Comparison of ENCODE assay signal across 14 cellular contexts in the genomic region with DNA sequence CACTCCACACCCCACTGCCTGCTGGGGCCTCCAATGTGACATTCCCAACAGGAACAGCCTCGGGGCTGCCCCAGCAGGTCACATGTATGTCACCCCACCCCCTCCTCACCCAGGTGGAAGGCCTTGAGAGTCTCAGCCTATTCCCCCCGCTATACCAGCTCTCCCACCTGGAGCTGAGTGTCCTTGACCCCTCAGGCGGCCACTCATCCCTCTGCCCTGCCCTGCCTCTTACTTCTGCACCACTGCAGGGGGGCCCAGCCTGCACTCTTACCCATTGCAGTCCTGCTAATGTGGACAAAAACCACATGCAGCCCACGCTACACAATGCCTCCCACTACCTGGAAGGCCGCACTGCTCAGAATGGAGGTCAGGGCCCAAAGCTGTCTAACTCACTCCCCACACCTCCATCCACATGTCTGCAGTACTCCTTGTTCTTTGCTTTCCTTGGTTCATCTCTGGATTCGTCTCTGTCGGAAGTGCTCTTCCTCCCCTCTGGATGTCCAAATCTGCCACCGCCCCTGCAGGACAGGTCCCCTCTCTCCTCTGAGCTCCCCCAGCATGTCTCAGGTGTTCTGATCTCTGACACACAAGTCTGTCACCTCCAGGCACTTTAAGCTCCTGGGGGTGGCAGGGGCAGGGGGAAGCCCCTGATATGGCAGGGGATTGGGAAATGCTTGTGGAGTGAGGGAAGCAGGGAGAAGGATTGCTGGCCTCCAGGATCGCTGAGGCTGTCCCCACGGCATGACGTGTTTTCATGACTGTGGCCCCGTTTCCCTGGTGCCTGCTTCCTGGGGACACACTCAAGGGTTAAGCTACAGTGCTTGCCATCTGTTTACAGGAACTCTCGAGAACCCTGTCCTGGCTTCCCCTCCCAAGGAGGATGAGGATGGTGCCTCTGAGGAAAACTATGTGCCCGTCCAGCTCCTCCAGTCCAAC. TPM values are rescaled to one million over a fixed set of nuclear protein-coding genes. Genes with fewer than 3 reads are reported as not detected.
DNase-seq lines count a peak whose midpoint lies in the region; ATAC-seq and TF ChIP-seq lines count a peak whose summit lies in the region.
"Had no signal": no experiment of that assay in that cellular context is flagged by ENCODE, and none has a peak within 500 bp of the region (broad histone marks: within the 10 kb centered on the region; RNA-seq: fewer than 3 reads in every experiment).

No MANE protein-coding gene starts in this region.

- H3K4me1 Mint-ChIP-seq in CD14-positive monocyte = peaks cover 34% of the 10 kb centered on the region
- H3K4me1 Mint-ChIP-seq in Caco-2 (ENCODE audit: low read depth, unreplicated experiment) = peaks cover 19% of the 10 kb centered on the region
- peaks cover 22% of the 10 kb centered on the region for H3K4me1 Mint-ChIP-seq in activated naive CD8-positive, alpha-beta T cell treated with anti-CD3 and anti-CD28 coated beads, Interleukin-2, amount 10 ng/mL, durations not matched to agents 7 days and 5 days
- peaks cover 28 to 41% (median 35%) of the 10 kb centered on the region in 4 donors for H3K4me1 Mint-ChIP-seq in naive thymus-derived CD8-positive, alpha-beta T cell

- intact Hi-C loops in CD14-positive monocyte (cut with micrococcal nuclease) (no loop called here), Caco-2 (cut with micrococcal nuclease; ENCODE audit: unreplicated experiment) (no loop called here)

- H3K9me3 Mint-ChIP-seq in CD14-positive monocyte (peaks cover 0 to 1% (median 0%) of the 10 kb centered on the region in 7 donors), Caco-2 (ENCODE audit: unreplicated experiment) (no peaks in the 10 kb centered on the region)
- no peaks in the 10 kb centered on the region for H3K9me3 Mint-ChIP-seq in activated naive CD8-positive, alpha-beta T cell treated with anti-CD3 and anti-CD28 coated beads, Interleukin-2, amount 10 ng/mL, durations not matched to agents 7 days and 5 days
- no peaks in the 10 kb centered on the region for H3K9me3 Mint-ChIP-seq in naive thymus-derived CD8-positive, alpha-beta T cell

- no peaks in the 10 kb centered on the region for H3K27me3 Mint-ChIP-seq in CD14-positive monocyte (ENCODE audit: low read depth in 3 of 3)
- no peaks in the 10 kb centered on the region for H3K27me3 Mint-ChIP-seq in Caco-2 (ENCODE audit: insufficient read depth, unreplicated experiment)
- H3K27me3 Mint-ChIP-seq in activated naive CD8-positive, alpha-beta T cell treated with anti-CD3 and anti-CD28 coated beads, Interleukin-2, amount 10 ng/mL, durations not matched to agents 7 days and 5 days = no peaks in the 10 kb centered on the region
- no peaks in the 10 kb centered on the region for H3K27me3 Mint-ChIP-seq in naive thymus-derived CD8-positive, alpha-beta T cell

- H3K27ac Mint-ChIP-seq in CD14-positive monocyte (peak overlapping the region in 6 of 7 donors; percentile 7 to 84 (median 39)), Caco-2 (ENCODE audit: unreplicated experiment) (peak overlapping the region; percentile 18)
- H3K27ac Mint-ChIP-seq in activated naive CD8-positive, alpha-beta T cell treated with anti-CD3 and anti-CD28 coated beads, Interleukin-2, amount 10 ng/mL, durations not matched to agents 7 days and 5 days = peak overlapping the region; percentile 53
- peak overlapping the region in 9 of 10 donors; percentile 57 to 92 (median 80) for H3K27ac Mint-ChIP-seq in naive thymus-derived CD8-positive, alpha-beta T cell

- peaks cover 27 to 32% of the 10 kb centered on the region in 2 donors for H3K36me3 Mint-ChIP-seq in CD14-positive monocyte
- H3K36me3 Mint-ChIP-seq in Caco-2 (ENCODE audit: insufficient read depth, unreplicated experiment) = peaks cover 34% of the 10 kb centered on the region
- H3K36me3 Mint-ChIP-seq in activated naive CD8-positive, alpha-beta T cell treated with anti-CD3 and anti-CD28 coated beads, Interleukin-2, amount 10 ng/mL, durations not matched to agents 7 days and 5 days = peaks cover 21% of the 10 kb centered on the region
- H3K36me3 Mint-ChIP-seq in naive thymus-derived CD8-positive, alpha-beta T cell = peaks cover 0 to 25% (median 6%) of the 10 kb centered on the region in 3 donors

- DNase-seq in CD14-positive monocyte (ENCODE audit: low spot score) = no peak
- DNase-seq in Caco-2 = no peak
- DNase-seq in activated naive CD8-positive, alpha-beta T cell treated with anti-CD3 and anti-CD28 coated beads, Interleukin-2, amount 10 ng/mL, durations not matched to agents 7 days and 5 days = no peak
- no peak for DNase-seq in naive thymus-derived CD8-positive, alpha-beta T cell
- no peak for DNase-seq in stimulated activated CD4-positive, alpha-beta T cell treated with anti-CD3 and anti-CD28 coated beads, Interleukin-4, amount 100 ng/mL, for 24 hours
- no peak for DNase-seq in NOMO-1 (lab: John Stamatoyannopoulos, UW; ENCODE audit: unreplicated experiment in 2 of 2)
- DNase-seq: activated gamma-delta T cell; mucosa of descending colon; NCI-H1417 treated with DMSO at 0.1 percent for 48 hours; SIG-M5; small intestine; stimulated activated naive CD4-positive, alpha-beta T cell had no signal

- H3K9me3 ChIP-seq in Caco-2 = no peaks in the 10 kb centered on the region
- H3K9me3 ChIP-seq: mucosa of descending colon had no signal

- H3K27me3 ChIP-seq in Caco-2 (replicated peaks; ENCODE audit: control insufficient read depth, insufficient read depth, low read length) = no peaks in the 10 kb centered on the region

- TF ChIP-seq CTCF in CD14-positive monocyte (IDR thresholded peaks at IDR 0.05) = no peak
- TF ChIP-seq CTCF in Caco-2 (IDR thresholded peaks at IDR 0.05; ENCODE audit: insufficient read depth in 1 of 2, low read depth in 1 of 2, low read length in 1 of 2, severe bottlenecking in 1 of 2, unreplicated experiment in 1 of 2) = no peak

- no TSS peak for BruUV-seq in Caco-2 (replicated peaks; lab: Mats Ljungman, UMichigan)

- CTCF ChIA-PET in Caco-2 (lab: Charles Lee) = interaction anchor here (1.2 kb wide), 1 partner anchor 8 kb away, joined by 5 read pairs; no protein-coding TSS in a partner anchor

- H3K4me3 Mint-ChIP-seq in CD14-positive monocyte (no peak overlapping the region), Caco-2 (ENCODE audit: unreplicated experiment) (no peak overlapping the region)
- H3K4me3 Mint-ChIP-seq in activated naive CD8-positive, alpha-beta T cell treated with anti-CD3 and anti-CD28 coated beads, Interleukin-2, amount 10 ng/mL, durations not matched to agents 7 days and 5 days = no peak overlapping the region
- no peak overlapping the region for H3K4me3 Mint-ChIP-seq in naive thymus-derived CD8-positive, alpha-beta T cell

- H3K36me3 ChIP-seq in Caco-2 (ENCODE audit: control insufficient read depth, insufficient read depth, low read length) = peaks cover 7% of the 10 kb centered on the region

- peaks cover 17% of the 10 kb centered on the region for H3K4me1 ChIP-seq in Caco-2

- POLR2A ChIA-PET in Caco-2 (lab: Charles Lee) = no interaction called here
- POLR2A ChIA-PET in activated naive CD8-positive, alpha-beta T cell treated with anti-CD3 and anti-CD28 coated beads, Interleukin-2, amount 10 ng/mL, durations not matched to agents 7 days and 5 days (lab: Charles Lee) = interaction anchor here (0.8 to 4.8 kb wide), 2 partner anchors 9 to 19 kb away, joined by 3 to 69 read pairs; a partner anchor contains a TSS
- POLR2A ChIA-PET in naive thymus-derived CD8-positive, alpha-beta T cell (lab: Charles Lee) = interaction anchor here (0.6 to 5.5 kb wide), 5 partner anchors 20 to 100 kb away, joined by 3 to 58 read pairs (median 4); a partner anchor contains a TSS

- ATAC-seq in activated naive CD8-positive, alpha-beta T cell treated with anti-CD3 and anti-CD28 coated beads, Interleukin-2, amount 10 ng/mL, durations not matched to agents 7 days and 5 days (ENCODE audit: low read depth) = no peak
- no peak for ATAC-seq in naive thymus-derived CD8-positive, alpha-beta T cell
- no peak for ATAC-seq in HG03342 (IDR thresholded peaks at IDR 0.05; ENCODE audit: unreplicated experiment)
- ATAC-seq: mucosa of descending colon had no signal

- no peak overlapping the region for H3K4me3 ChIP-seq in Caco-2 (ENCODE audit: low read depth, low read length)
- H3K4me3 ChIP-seq: mucosa of descending colon had no signal

RNA-seq across cellular contexts. Expression of a gene that starts 20.8 kb away (rescaled TPM):
- polyA plus RNA-seq in CD14-positive monocyte = 10 to 100 TPM; 58.2 to 66.3 TPM
- total RNA-seq in Caco-2 (2022) = 0.28 and 0.41 TPM in 2 replicates
- total RNA-seq in activated naive CD8-positive, alpha-beta T cell treated with anti-CD3 and anti-CD28 coated beads, Interleukin-2, amount 10 ng/mL, durations not matched to agents 7 days and 5 days = 100 to 1,000 TPM in 1 of 2 experiments, 10 to 100 TPM in 1; 97.0 to 107 TPM
- 10 to 100 TPM; 60.9 to 65.0 TPM for total RNA-seq in naive thymus-derived CD8-positive, alpha-beta T cell
- 100 to 1,000 TPM in 1 of 3 donors, 10 to 100 TPM in 2; 87.0 to 109 (median 90.6) TPM for polyA plus RNA-seq in naive thymus-derived CD8-positive, alpha-beta T cell

RNA-seq across cellular contexts. Expression of a gene that starts 55.3 kb away (rescaled TPM):
- polyA plus RNA-seq in CD14-positive monocyte = 1,000 to 10,000 TPM; 1,282 to 1,365 TPM
- 1,900 and 1,904 TPM in 2 replicates for total RNA-seq in Caco-2 (2022)
- 1,000 to 10,000 TPM; 1,069 to 1,087 TPM for total RNA-seq in activated naive CD8-positive, alpha-beta T cell treated with anti-CD3 and anti-CD28 coated beads, Interleukin-2, amount 10 ng/mL, durations not matched to agents 7 days and 5 days
- total RNA-seq in naive thymus-derived CD8-positive, alpha-beta T cell = 100 to 1,000 TPM; 724 to 751 TPM
- 1,000 to 10,000 TPM; 1,803 to 2,753 (median 2,352) TPM for polyA plus RNA-seq in naive thymus-derived CD8-positive, alpha-beta T cell

RNA-seq across cellular contexts. Expression of a gene that starts 55.8 kb away (rescaled TPM):
- polyA plus RNA-seq in CD14-positive monocyte = 1 to 10 TPM; 1.0 to 1.4 TPM
- 4.0 and 4.5 TPM in 2 replicates for total RNA-seq in Caco-2 (2022)
- total RNA-seq in activated naive CD8-positive, alpha-beta T cell treated with anti-CD3 and anti-CD28 coated beads, Interleukin-2, amount 10 ng/mL, durations not matched to agents 7 days and 5 days = 1 to 10 TPM; 5.5 to 6.2 TPM
- total RNA-seq in naive thymus-derived CD8-positive, alpha-beta T cell = 1 to 10 TPM; 7.4 to 8.9 TPM
- polyA plus RNA-seq in naive thymus-derived CD8-positive, alpha-beta T cell = 1 to 10 TPM; 1.8 to 3.1 (median 2.1) TPM
- total RNA-seq: bronchial epithelial cell had no signal

Comparison
In these comparisons a context has a peak if more than half of its experiments do, and no peak if none do; other contexts are left out.
1. H3K27ac Mint-ChIP-seq: peak in every context shown above with its lines; median percentile 80 in naive thymus-derived CD8-positive, alpha-beta T cell; 53 in activated naive CD8-positive, alpha-beta T cell treated with anti-CD3 and anti-CD28 coated beads, Interleukin-2, amount 10 ng/mL, durations not matched to agents 7 days and 5 days; 39 in CD14-positive monocyte; 18 in Caco-2.
2. RNA of a gene that starts 20.8 kb away (total RNA-seq): 97.0 to 107 TPM in activated naive CD8-positive, alpha-beta T cell treated with anti-CD3 and anti-CD28 coated beads, Interleukin-2, amount 10 ng/mL, durations not matched to agents 7 days and 5 days and 60.9 to 65.0 TPM in naive thymus-derived CD8-positive, alpha-beta T cell; 0.28 to 0.41 TPM in Caco-2; every median in the first group is over 10 times any median in the second.